ENCODE assay signal across 13 cellular contexts in genomic region chr20:63191400-63191799, GRCh38. TPM values are rescaled to one million over a fixed set of nuclear protein-coding genes. Genes with fewer than 3 reads are reported as not detected.
A peak's percentile ranks its signal among the peaks of the same experiment; 100 is the strongest.
DNase-seq lines count a peak whose midpoint lies in the region; ATAC-seq and TF ChIP-seq lines count a peak whose summit lies in the region.
"Had no signal": no experiment of that assay in that cellular context is flagged by ENCODE, and none has a peak within 500 bp of the region (broad histone marks: within the 10 kb centered on the region; RNA-seq: fewer than 3 reads in every experiment).

No MANE protein-coding gene starts in this region.

- no peaks in the 10 kb centered on the region for H3K36me3 ChIP-seq in mucosa of descending colon (ENCODE audit: low read depth)

- DNase-seq in Daoy (ENCODE audit: low read depth), result peak; percentile 76
- peak; percentile 98 for DNase-seq in NCI-H2029 (lab: John Stamatoyannopoulos, UW)
- peak; percentile 25 for DNase-seq in RPMI8226
- DNase-seq in mucosa of descending colon, result peak; percentile 92 to 97 (median 95)
- DNase-seq in mesothelial cell of epicardium (ENCODE audit: low spot score in 2 of 2, unreplicated experiment in 2 of 2), result no peak
- DNase-seq in stimulated activated naive CD4-positive, alpha-beta T cell (lab: John Stamatoyannopoulos, UW), result no peak
- no peak for DNase-seq in islet precursor cell
- DNase-seq: activated T-cell treated with anti-CD3 and anti-CD28 coated beads, Interleukin-2, amount 50 U/mL, for 1 hour; nucleus accumbens had no signal

- no peak overlapping the region for H3K4me3 ChIP-seq in mucosa of descending colon
- H3K4me3 ChIP-seq: esophagus muscularis mucosa had no signal

- H3K27me3 Mint-ChIP-seq in mesothelial cell of epicardium (ENCODE audit: low read depth), result peaks cover 2% of the 10 kb centered on the region

- peak; percentile 95 for ATAC-seq in mucosa of descending colon
- ATAC-seq in HG03469 (IDR thresholded peaks at IDR 0.05; ENCODE audit: unreplicated experiment), result no peak

- H3K4me1 Mint-ChIP-seq in mesothelial cell of epicardium, result no peaks in the 10 kb centered on the region

- intact Hi-C loops in mucosa of descending colon (cut with DNase I, micrococcal nuclease), result no loop called here

- no peaks in the 10 kb centered on the region for H3K9me3 ChIP-seq in mucosa of descending colon
- H3K9me3 ChIP-seq: esophagus muscularis mucosa had no signal

- peaks cover 15% of the 10 kb centered on the region for H3K36me3 Mint-ChIP-seq in mesothelial cell of epicardium

- no peaks in the 10 kb centered on the region for H3K9me3 Mint-ChIP-seq in mesothelial cell of epicardium
- H3K9me3 Mint-ChIP-seq: CD8-positive, alpha-beta memory T cell had no signal

- no peak overlapping the region for H3K4me3 Mint-ChIP-seq in mesothelial cell of epicardium
- H3K4me3 Mint-ChIP-seq: CD8-positive, alpha-beta memory T cell had no signal

- no peaks in the 10 kb centered on the region for H3K4me1 ChIP-seq in mucosa of descending colon (ENCODE audit: low read depth)

- no peak overlapping the region for H3K27ac Mint-ChIP-seq in mesothelial cell of epicardium
- H3K27ac Mint-ChIP-seq: CD8-positive, alpha-beta memory T cell had no signal

- TF ChIP-seq CTCF in mucosa of descending colon (IDR thresholded peaks at IDR 0.05) (no peak), mesothelial cell of epicardium (IDR thresholded peaks at IDR 0.05; ENCODE audit: unreplicated experiment) (no peak)

RNA-seq across cellular contexts. Expression of gene YTHDF1, which starts 24.5 kb away (rescaled TPM):
- 14.4 and 22.5 TPM in 2 replicates for total RNA-seq in Daoy (2014; rRNA removed; shearing (Covaris generic))
- total RNA-seq in mucosa of descending colon (10 to 100 TPM; 32.0 to 37.2 (median 34.2) TPM), mesothelial cell of epicardium (49.3 to 52.9 TPM (median 50.1 TPM) in 3 replicates)

RNA-seq across cellular contexts. Expression of gene BIRC7, which starts 44.3 kb away (rescaled TPM):
- total RNA-seq in Daoy (2014; rRNA removed; shearing (Covaris generic)), result 0.51 and 1.7 TPM in 2 replicates
- total RNA-seq in mucosa of descending colon, result under 1 TPM in 1 of 3 donors, not detected in 2; 0.22 TPM
- total RNA-seq in mesothelial cell of epicardium, result 0.36 to 0.84 TPM (median 0.50 TPM) in 3 replicates
- total RNA-seq: CD8-positive, alpha-beta memory T cell; esophagus muscularis mucosa; temporal lobe had no signal

Comparison
In these comparisons a context has a peak if more than half of its experiments do, and no peak if none do; other contexts are left out.
1. DNase-seq: peak in Daoy (single experiment), NCI-H2029 (single experiment), RPMI8226 (single experiment) and mucosa of descending colon (3 of 3); none in mesothelial cell of epicardium (0 of 2), stimulated activated naive CD4-positive, alpha-beta T cell (0 of 6) and islet precursor cell (single experiment).